In the genomic region with DNA sequence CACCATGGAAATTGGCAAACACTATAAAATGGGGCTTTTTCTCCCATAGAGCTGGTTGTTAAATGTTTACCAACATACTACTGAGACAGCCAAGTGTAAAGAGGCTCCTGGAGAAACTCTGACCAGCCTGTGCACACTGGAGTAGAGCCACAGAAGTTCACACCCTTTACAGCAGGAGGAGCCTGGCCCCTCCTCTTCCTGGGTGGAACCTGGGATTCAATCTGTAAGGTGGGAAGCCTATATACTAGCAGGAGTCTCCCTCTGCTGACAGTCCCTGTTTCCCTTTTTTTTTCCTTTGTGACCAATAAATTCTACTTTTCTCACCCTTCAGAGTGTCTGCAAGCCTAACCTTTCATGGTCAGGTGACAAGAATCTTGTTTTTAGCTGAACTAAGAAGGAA, we compare ENCODE assay signal across 1 cellular context.
TF ChIP-seq lines count a peak whose summit lies in the region.

No MANE protein-coding gene starts in this region.

TF ChIP-seq in HepG2, 621 proteins besides CTCF, POLR2A, EP300 and RAD21 (continued from another document and continues in another):
- TF ChIP-seq ARID5B (CRISPR knock-in tag; IDR thresholded peaks at IDR 0.05) (0 out of 2 replicates have a peak, but pooled peaks have one; percentile 25), ZNF337 (CRISPR knock-in tag; IDR thresholded peaks at IDR 0.05; ENCODE audit: borderline replicate concordance, low read depth) (no peak), PITX1 (CRISPR knock-in tag; IDR thresholded peaks at IDR 0.05) (no peak), KDM4B (CRISPR knock-in tag; IDR thresholded peaks at IDR 0.05) (no peak), ZNF33A (CRISPR knock-in tag; IDR thresholded peaks at IDR 0.05; ENCODE audit: borderline replicate concordance) (no peak), ATF6 (CRISPR knock-in tag; conservative IDR thresholded peaks at IDR 0.05) (no peak), TAF1 (CRISPR knock-in tag; IDR thresholded peaks at IDR 0.05) (no peak), POLR2AphosphoS5 (IDR thresholded peaks at IDR 0.05; ENCODE audit: low read depth, low read length) (no peak), ZFP36L1 (CRISPR knock-in tag; IDR thresholded peaks at IDR 0.05) (no peak), E2F5 (CRISPR knock-in tag; conservative IDR thresholded peaks at IDR 0.05) (no peak), ZBTB38 (CRISPR knock-in tag; IDR thresholded peaks at IDR 0.05) (no peak), ZNF343 (CRISPR knock-in tag; IDR thresholded peaks at IDR 0.05) (no peak), MZF1 (CRISPR knock-in tag; IDR thresholded peaks at IDR 0.05; ENCODE audit: borderline replicate concordance) (no peak), ISL2 (CRISPR knock-in tag; IDR thresholded peaks at IDR 0.05) (no peak), ZNF44 (CRISPR knock-in tag; IDR thresholded peaks at IDR 0.05) (no peak), THAP9 (CRISPR knock-in tag; IDR thresholded peaks at IDR 0.05; ENCODE audit: borderline replicate concordance) (no peak), CREBL2 (CRISPR knock-in tag; IDR thresholded peaks at IDR 0.05; ENCODE audit: borderline replicate concordance) (no peak), PAF1 (CRISPR knock-in tag; IDR thresholded peaks at IDR 0.05) (no peak), ZSCAN30 (CRISPR knock-in tag; IDR thresholded peaks at IDR 0.05) (no peak), CREM (IDR thresholded peaks at IDR 0.05) (no peak), CREM (CRISPR knock-in tag; IDR thresholded peaks at IDR 0.05) (no peak), ZNF768 (CRISPR knock-in tag; IDR thresholded peaks at IDR 0.05) (no peak), IRF9 (CRISPR knock-in tag; IDR thresholded peaks at IDR 0.05; ENCODE audit: borderline replicate concordance) (no peak), ATM (IDR thresholded peaks at IDR 0.05; ENCODE audit: borderline replicate concordance) (no peak), FOXK1 (CRISPR knock-in tag; IDR thresholded peaks at IDR 0.05; ENCODE audit: borderline replicate concordance, low read depth) (no peak), CHCHD3 (CRISPR knock-in tag; IDR thresholded peaks at IDR 0.05) (no peak), NFKBIZ (CRISPR knock-in tag; IDR thresholded peaks at IDR 0.05) (no peak), ZNF136 (CRISPR knock-in tag; IDR thresholded peaks at IDR 0.05; ENCODE audit: low read depth) (no peak), JUND (CRISPR knock-in tag; IDR thresholded peaks at IDR 0.05) (no peak), KLF12 (CRISPR knock-in tag; IDR thresholded peaks at IDR 0.05; ENCODE audit: borderline replicate concordance) (0 out of 2 replicates have a peak, but pooled peaks have one; percentile 45), MATR3 (CRISPR knock-in tag; IDR thresholded peaks at IDR 0.05) (no peak), ZNF704 (CRISPR knock-in tag; IDR thresholded peaks at IDR 0.05; ENCODE audit: borderline replicate concordance) (no peak), TP53 (CRISPR knock-in tag; conservative IDR thresholded peaks at IDR 0.05) (no peak), ZC3H13 (CRISPR knock-in tag; IDR thresholded peaks at IDR 0.05) (no peak), ELF3 (CRISPR knock-in tag; IDR thresholded peaks at IDR 0.05) (0 out of 2 replicates have a peak, but pooled peaks have one; percentile 41), HINFP (CRISPR knock-in tag; IDR thresholded peaks at IDR 0.05; ENCODE audit: low read depth) (no peak), FOXP1 (IDR thresholded peaks at IDR 0.05) (no peak), FOXP1 (CRISPR knock-in tag; IDR thresholded peaks at IDR 0.05) (no peak), MAF1 (CRISPR knock-in tag; IDR thresholded peaks at IDR 0.05; ENCODE audit: borderline replicate concordance) (no peak), XBP1 (CRISPR knock-in tag; IDR thresholded peaks at IDR 0.05) (no peak), ZNF296 (CRISPR knock-in tag; conservative IDR thresholded peaks at IDR 0.05) (no peak), GABPB1 (CRISPR knock-in tag; IDR thresholded peaks at IDR 0.05) (peak; percentile 69), ZNF20 (CRISPR knock-in tag; IDR thresholded peaks at IDR 0.05) (no peak), CBX1 (IDR thresholded peaks at IDR 0.05; ENCODE audit: low read depth) (no peak), CCAR2 (optimal IDR thresholded peaks at IDR 0.05; ENCODE audit: low read depth, low read length) (no peak), HDAC1 (CRISPR knock-in tag; IDR thresholded peaks at IDR 0.05) (no peak)
- TF ChIP-seq, protein P1, sequence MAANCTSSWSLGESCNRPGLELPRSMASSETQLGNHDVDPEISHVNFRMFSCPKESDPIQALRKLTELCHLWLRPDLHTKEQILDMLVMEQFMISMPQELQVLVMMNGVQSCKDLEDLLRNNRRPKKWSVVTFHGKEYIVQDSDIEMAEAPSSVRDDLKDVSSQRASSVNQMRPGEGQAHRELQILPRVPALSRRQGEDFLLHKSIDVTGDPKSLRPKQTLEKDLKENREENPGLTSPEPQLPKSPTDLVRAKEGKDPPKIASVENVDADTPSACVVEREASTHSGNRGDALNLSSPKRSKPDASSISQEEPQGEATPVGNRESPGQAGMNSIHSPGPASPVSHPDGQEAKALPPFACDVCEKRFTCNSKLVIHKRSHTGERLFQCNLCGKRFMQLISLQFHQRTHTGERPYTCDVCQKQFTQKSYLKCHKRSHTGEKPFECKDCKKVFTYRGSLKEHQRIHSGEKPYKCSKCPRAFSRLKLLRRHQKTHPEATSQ (CRISPR knock-in tag; IDR thresholded peaks at IDR 0.05; ENCODE audit: borderline replicate concordance) = no peak
- TF ChIP-seq, protein P2, sequence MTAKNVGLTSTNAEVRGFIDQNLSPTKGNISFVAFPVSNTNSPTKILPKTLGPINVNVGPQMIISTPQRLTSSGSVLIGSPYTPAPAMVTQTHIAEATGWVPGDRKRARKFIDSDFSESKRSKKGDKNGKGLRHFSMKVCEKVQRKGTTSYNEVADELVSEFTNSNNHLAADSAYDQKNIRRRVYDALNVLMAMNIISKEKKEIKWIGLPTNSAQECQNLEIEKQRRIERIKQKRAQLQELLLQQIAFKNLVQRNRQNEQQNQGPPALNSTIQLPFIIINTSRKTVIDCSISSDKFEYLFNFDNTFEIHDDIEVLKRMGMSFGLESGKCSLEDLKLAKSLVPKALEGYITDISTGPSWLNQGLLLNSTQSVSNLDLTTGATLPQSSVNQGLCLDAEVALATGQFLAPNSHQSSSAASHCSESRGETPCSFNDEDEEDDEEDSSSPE (CRISPR knock-in tag; IDR thresholded peaks at IDR 0.05) = peak; percentile 57
- TF ChIP-seq, protein P3, sequence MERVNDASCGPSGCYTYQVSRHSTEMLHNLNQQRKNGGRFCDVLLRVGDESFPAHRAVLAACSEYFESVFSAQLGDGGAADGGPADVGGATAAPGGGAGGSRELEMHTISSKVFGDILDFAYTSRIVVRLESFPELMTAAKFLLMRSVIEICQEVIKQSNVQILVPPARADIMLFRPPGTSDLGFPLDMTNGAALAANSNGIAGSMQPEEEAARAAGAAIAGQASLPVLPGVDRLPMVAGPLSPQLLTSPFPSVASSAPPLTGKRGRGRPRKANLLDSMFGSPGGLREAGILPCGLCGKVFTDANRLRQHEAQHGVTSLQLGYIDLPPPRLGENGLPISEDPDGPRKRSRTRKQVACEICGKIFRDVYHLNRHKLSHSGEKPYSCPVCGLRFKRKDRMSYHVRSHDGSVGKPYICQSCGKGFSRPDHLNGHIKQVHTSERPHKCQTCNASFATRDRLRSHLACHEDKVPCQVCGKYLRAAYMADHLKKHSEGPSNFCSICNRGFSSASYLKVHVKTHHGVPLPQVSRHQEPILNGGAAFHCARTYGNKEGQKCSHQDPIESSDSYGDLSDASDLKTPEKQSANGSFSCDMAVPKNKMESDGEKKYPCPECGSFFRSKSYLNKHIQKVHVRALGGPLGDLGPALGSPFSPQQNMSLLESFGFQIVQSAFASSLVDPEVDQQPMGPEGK (CRISPR knock-in tag; IDR thresholded peaks at IDR 0.05) = no peak
